14 cellular contexts compared by ENCODE assay signal in genomic region chr1:39317910-39318633, GRCh38.
DNase-seq lines count a peak whose midpoint lies in the region; ATAC-seq and TF ChIP-seq lines count a peak whose summit lies in the region.
"Had no signal": no experiment of that assay in that cellular context is flagged by ENCODE, and none has a peak within 500 bp of the region (broad histone marks: within the 10 kb centered on the region; RNA-seq: fewer than 3 reads in every experiment).

No MANE protein-coding gene starts in this region.

- in situ Hi-C loops in GM13977 (cut with MboI; ENCODE audit: low pct_unique_long_range_greater_than_20kb, low sequenced_read_pairs, unreplicated experiment) = no loop called here

- no peak overlapping the region for H3K4me3 Mint-ChIP-seq in central memory CD8-positive, alpha-beta T cell
- H3K4me3 Mint-ChIP-seq: HFFc6 had no signal

- TF ChIP-seq CTCF in lung (IDR thresholded peaks at IDR 0.05; ENCODE audit: control extremely low read depth, extremely low read depth) = no peak
- no peak for TF ChIP-seq CTCF in GM13977 (IDR thresholded peaks at IDR 0.05; ENCODE audit: extremely low read depth, insufficient read depth, missing control alignments)

- H3K4me1 ChIP-seq in lung (ENCODE audit: control insufficient read depth in 2 of 2, insufficient read depth in 2 of 2, low read length in 2 of 2) = no peaks in the 10 kb centered on the region

- WGBS in lung, 2 donors = 62 to 66% methylated on average over 6 of the region's 6 CpGs

- DNase-seq in Daoy (ENCODE audit: low read depth) (peak; percentile 28), NCI-H2029 (lab: John Stamatoyannopoulos, UW) (peak; percentile 98), lung (ENCODE audit: low spot score) (no peak), D341Med (ENCODE audit: low spot score) (no peak), amygdala (lab: John Stamatoyannopoulos, UW) (no peak), GM13977 (ENCODE audit: low spot score) (no peak)
- no peak for DNase-seq in central memory CD8-positive, alpha-beta T cell (ENCODE audit: low spot score in 2 of 2)
- DNase-seq: glutamatergic neuron, HFFc6, NCI-H1417 treated with DMSO at 0.1 percent for 48 hours, SHP77 treated with DMSO at 0.1 percent for 48 hours, T1000 had no signal

- peaks cover 33 to 58% of the 10 kb centered on the region in 2 donors for H3K36me3 ChIP-seq in lung (ENCODE audit: control insufficient read depth in 2 of 2, insufficient read depth in 2 of 2, low read length in 2 of 2)

- peak overlapping the region; percentile 10 to 17 for H3K27ac ChIP-seq in lung (ENCODE audit: low read depth in 1 of 2, low read length in 1 of 2)
- H3K27ac ChIP-seq: C4-2B had no signal

- no peak for ATAC-seq in central memory CD8-positive, alpha-beta T cell (replicated peaks; ENCODE audit: extremely low read depth, poor library complexity, severe bottlenecking)
- ATAC-seq in lung (ENCODE audit: insufficient read depth, low FRiP score) = no peak
- no peak for ATAC-seq in GM21367 (IDR thresholded peaks at IDR 0.05; ENCODE audit: unreplicated experiment)

- H3K9me3 Mint-ChIP-seq in central memory CD8-positive, alpha-beta T cell = no peaks in the 10 kb centered on the region
- H3K9me3 Mint-ChIP-seq: HFFc6 had no signal

- H3K27me3 ChIP-seq in lung (ENCODE audit: control insufficient read depth, insufficient read depth) = no peaks in the 10 kb centered on the region

- no peaks in the 10 kb centered on the region for H3K27me3 Mint-ChIP-seq in central memory CD8-positive, alpha-beta T cell

- no peak overlapping the region for H3K4me3 ChIP-seq in lung

- H3K9me3 ChIP-seq in lung (ENCODE audit: control insufficient read depth in 2 of 2, insufficient read depth in 1 of 2, low read length in 1 of 2) = no peaks in the 10 kb centered on the region

- peaks cover 15% of the 10 kb centered on the region for H3K4me1 Mint-ChIP-seq in central memory CD8-positive, alpha-beta T cell

- peak overlapping the region; percentile 11 for H3K27ac Mint-ChIP-seq in central memory CD8-positive, alpha-beta T cell (ENCODE audit: low read depth)

- H3K36me3 Mint-ChIP-seq in central memory CD8-positive, alpha-beta T cell (ENCODE audit: insufficient read depth) = peaks cover 69% of the 10 kb centered on the region

Comparison
In these comparisons a context has a peak if more than half of its experiments do, and no peak if none do; other contexts are left out.
1. DNase-seq: peak in Daoy (single experiment) and NCI-H2029 (single experiment); none in central memory CD8-positive, alpha-beta T cell (0 of 2), lung (single experiment), D341Med (single experiment), amygdala (0 of 56) and GM13977 (single experiment).